13 cellular contexts compared by ENCODE assay signal in genomic region chr10:82191653-82192052, GRCh38.
DNase-seq lines count a peak whose midpoint lies in the region; ATAC-seq and TF ChIP-seq lines count a peak whose summit lies in the region.
"Had no signal": no experiment of that assay in that cellular context is flagged by ENCODE, and none has a peak within 500 bp of the region (broad histone marks: within the 10 kb centered on the region; RNA-seq: fewer than 3 reads in every experiment).

No MANE protein-coding gene starts in this region.

- intact Hi-C loops in posterior cingulate gyrus (cut with DNase I), result no loop called here

- peak overlapping the region; percentile 73 for H3K27ac ChIP-seq in cingulate gyrus (ENCODE audit: low read depth, low read length)
- H3K27ac ChIP-seq: C4-2B, GM23248, HL-60 had no signal

- ATAC-seq in omental fat pad (ENCODE audit: low FRiP score), result no peak

- TF ChIP-seq CTCF in GM13976 (IDR thresholded peaks at IDR 0.05; ENCODE audit: borderline replicate concordance, control extremely low read depth, extremely low read depth, insufficient read depth, missing control alignments), result no peak
- TF ChIP-seq CTCF in omental fat pad (IDR thresholded peaks at IDR 0.05), result no peak

- DNase-seq in medulla oblongata (ENCODE audit: extremely low spot score) (peak; percentile 61), putamen (ENCODE audit: low spot score) (peak; percentile 30), retina (no peak), GM13976 (ENCODE audit: low spot score) (no peak), posterior cingulate gyrus (no peak), omental fat pad (ENCODE audit: low spot score) (no peak)
- DNase-seq: ACHN; Caco-2; CD4-positive, alpha-beta T cell; GM23248 had no signal

- in situ Hi-C loops in GM13976 (cut with MboI; ENCODE audit: low sequenced_read_pairs, unreplicated experiment), result no loop called here

Comparison
In these comparisons a context has a peak if more than half of its experiments do, and no peak if none do; other contexts are left out.
1. DNase-seq: peak in medulla oblongata (single experiment) and putamen (single experiment); none in retina (single experiment), GM13976 (single experiment), posterior cingulate gyrus (0 of 10) and omental fat pad (single experiment).